ENCODE assay signal across 10 cellular contexts in the genomic region with DNA sequence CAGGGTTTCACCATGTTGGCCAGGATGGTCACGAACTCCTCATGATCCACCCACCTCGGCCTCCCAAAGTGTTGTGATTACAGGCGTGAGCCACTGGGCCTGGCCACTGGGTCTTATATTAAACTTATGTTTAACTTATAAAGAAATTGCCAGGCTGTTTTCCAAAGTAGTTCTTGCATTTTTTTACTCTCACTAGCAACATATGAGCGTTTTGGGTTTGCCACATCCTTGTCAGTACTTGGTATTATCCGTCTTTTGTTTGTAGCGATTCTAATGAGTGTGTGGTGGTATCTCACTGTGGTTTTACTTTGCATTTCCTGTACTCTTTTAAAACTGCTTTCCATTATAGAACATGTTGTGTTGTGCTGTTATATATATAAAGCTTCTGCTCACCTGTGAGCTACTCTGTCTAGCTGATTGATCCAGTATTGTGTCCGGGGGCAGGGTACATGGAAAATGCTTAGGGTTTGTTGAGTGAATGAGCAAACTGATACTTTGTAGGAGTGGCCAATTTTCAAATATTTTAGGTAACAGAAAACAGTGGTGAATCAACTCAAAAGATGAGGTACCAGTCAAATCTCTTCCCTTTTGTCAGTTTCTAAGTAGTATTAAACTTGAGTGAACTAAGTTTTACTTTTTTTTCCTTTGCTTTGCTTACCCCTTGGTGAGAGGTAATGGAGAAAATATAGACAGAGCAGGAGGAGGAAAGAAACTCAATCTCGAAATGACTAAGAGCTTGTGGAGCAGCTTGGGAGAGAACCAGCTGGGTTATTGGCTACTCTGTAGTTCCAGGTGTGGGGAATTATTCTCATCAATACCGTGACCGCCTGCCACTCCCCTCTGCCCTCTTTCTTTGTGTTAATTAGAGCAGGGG.
DNase-seq lines count a peak whose midpoint lies in the region; ATAC-seq and TF ChIP-seq lines count a peak whose summit lies in the region.
"Had no signal": no experiment of that assay in that cellular context is flagged by ENCODE, and none has a peak within 500 bp of the region (broad histone marks: within the 10 kb centered on the region; RNA-seq: fewer than 3 reads in every experiment).

No MANE protein-coding gene starts in this region.

- H3K4me1 Mint-ChIP-seq in activated T-helper 2 cell treated with anti-CD3 and anti-CD28 coated beads, Interferon-gamma antibody, Interleukin-2, Interleukin-4, amounts not matched to agents 10 μg/mL and 5 μg/mL and 100 μg/mL, durations not matched to agents 14 hours and 24 hours and 36 hours (ENCODE audit: low read depth), result peaks cover 55% of the 10 kb centered on the region
- peaks cover 46% of the 10 kb centered on the region for H3K4me1 Mint-ChIP-seq in stimulated activated memory B cell treated with anti-CD40 and anti-IgM and Interleukin-4, amounts not matched to agents 10 μg/mL and 1 μg/mL and 100 μg/mL, for 72 hours

- in situ Hi-C loops in KBM-7 (cut with MboI; ENCODE audit: low pct_unique_long_range_greater_than_20kb, low sequenced_read_pairs), result no loop called here

- peak overlapping the region; percentile 34 for H3K4me3 Mint-ChIP-seq in activated T-helper 2 cell treated with anti-CD3 and anti-CD28 coated beads, Interferon-gamma antibody, Interleukin-2, Interleukin-4, amounts not matched to agents 10 μg/mL and 5 μg/mL and 100 μg/mL, durations not matched to agents 14 hours and 24 hours and 36 hours (ENCODE audit: low read depth)
- peak overlapping the region; percentile 18 for H3K4me3 Mint-ChIP-seq in stimulated activated memory B cell treated with anti-CD40 and anti-IgM and Interleukin-4, amounts not matched to agents 10 μg/mL and 1 μg/mL and 100 μg/mL, for 72 hours
- H3K4me3 Mint-ChIP-seq: nephron progenitor cell had no signal

- no peaks in the 10 kb centered on the region for H3K27me3 ChIP-seq in PC-9 (ENCODE audit: insufficient read depth, low read depth)

- no peak for TF ChIP-seq CTCF in PC-9 (conservative IDR thresholded peaks at IDR 0.05)

- H3K27ac ChIP-seq in PC-9, result no peak overlapping the region

- no peaks in the 10 kb centered on the region for H4K20me1 ChIP-seq in PC-9 (ENCODE audit: insufficient read depth)

- H3K4me3 ChIP-seq in PC-9, result no peak overlapping the region

- POLR2A ChIA-PET in PC-9 (lab: Charles Lee; ENCODE audit: unreplicated experiment), result no interaction called here

- BruUV-seq in PC-9 (replicated peaks; lab: Mats Ljungman, UMichigan), result no TSS peak

- no peaks in the 10 kb centered on the region for H3K79me2 ChIP-seq in PC-9 (ENCODE audit: low read depth)

- H3K9me2 ChIP-seq in PC-9 (ENCODE audit: insufficient read depth), result no peaks in the 10 kb centered on the region
- H3K9me2 ChIP-seq: SK-N-SH had no signal

- intact Hi-C loops in activated T-helper 2 cell treated with anti-CD3 and anti-CD28 coated beads, Interferon-gamma antibody, Interleukin-2, Interleukin-4, amounts not matched to agents 10 μg/mL and 5 μg/mL and 100 μg/mL, durations not matched to agents 14 hours and 24 hours and 36 hours (cut with micrococcal nuclease), result loop anchor here (1.0 to 2.0 kb wide), 4 partner anchors 12 to 63 kb away; no protein-coding TSS in a partner anchor
- intact Hi-C loops in PC-9 (cut with micrococcal nuclease; ENCODE audit: unreplicated experiment), result no loop called here

- no peaks in the 10 kb centered on the region for H3F3A ChIP-seq in PC-9 (ENCODE audit: insufficient read depth, low read depth)

- no peaks in the 10 kb centered on the region for H3K9me3 ChIP-seq in PC-9 (ENCODE audit: insufficient read depth, low read depth)
- H3K9me3 ChIP-seq: SK-N-SH had no signal

- H3K4me2 ChIP-seq in PC-9, result no peak overlapping the region
- H3K4me2 ChIP-seq: SK-N-SH had no signal

- H2AFZ ChIP-seq in PC-9, result no peak overlapping the region

- ATAC-seq in activated CD4-positive, CD25-positive, alpha-beta regulatory T cell treated with anti-CD3 and anti-CD28 coated beads, Interleukin-2, amount 50 U/mL, for 24 hours, result peak; percentile 83 to 88
- peak; percentile 50 for ATAC-seq in HG03280 (IDR thresholded peaks at IDR 0.05; ENCODE audit: unreplicated experiment)
- peak; percentile 64 for ATAC-seq in stimulated activated memory B cell treated with anti-CD40 and anti-IgM and Interleukin-4, amounts not matched to agents 10 μg/mL and 1 μg/mL and 100 μg/mL, for 72 hours

- CTCF ChIA-PET in PC-9 (lab: Charles Lee), result no interaction called here

- H3K27ac Mint-ChIP-seq in activated T-helper 2 cell treated with anti-CD3 and anti-CD28 coated beads, Interferon-gamma antibody, Interleukin-2, Interleukin-4, amounts not matched to agents 10 μg/mL and 5 μg/mL and 100 μg/mL, durations not matched to agents 14 hours and 24 hours and 36 hours, result peak overlapping the region; percentile 87
- H3K27ac Mint-ChIP-seq in stimulated activated memory B cell treated with anti-CD40 and anti-IgM and Interleukin-4, amounts not matched to agents 10 μg/mL and 1 μg/mL and 100 μg/mL, for 72 hours, result peak overlapping the region; percentile 68
- H3K27ac Mint-ChIP-seq: nephron progenitor cell had no signal

- H3K4me1 ChIP-seq in PC-9 (replicated peaks; ENCODE audit: insufficient read depth), result no peaks in the 10 kb centered on the region

- H3K9me3 Mint-ChIP-seq in activated T-helper 2 cell treated with anti-CD3 and anti-CD28 coated beads, Interferon-gamma antibody, Interleukin-2, Interleukin-4, amounts not matched to agents 10 μg/mL and 5 μg/mL and 100 μg/mL, durations not matched to agents 14 hours and 24 hours and 36 hours, result peaks cover 9% of the 10 kb centered on the region
- peaks cover 5% of the 10 kb centered on the region for H3K9me3 Mint-ChIP-seq in stimulated activated memory B cell treated with anti-CD40 and anti-IgM and Interleukin-4, amounts not matched to agents 10 μg/mL and 1 μg/mL and 100 μg/mL, for 72 hours

- H3K36me3 ChIP-seq in PC-9 (ENCODE audit: low read depth), result no peaks in the 10 kb centered on the region

- H3K36me3 Mint-ChIP-seq in activated T-helper 2 cell treated with anti-CD3 and anti-CD28 coated beads, Interferon-gamma antibody, Interleukin-2, Interleukin-4, amounts not matched to agents 10 μg/mL and 5 μg/mL and 100 μg/mL, durations not matched to agents 14 hours and 24 hours and 36 hours (ENCODE audit: low read depth), result peaks cover 14% of the 10 kb centered on the region
- peaks cover 17% of the 10 kb centered on the region for H3K36me3 Mint-ChIP-seq in stimulated activated memory B cell treated with anti-CD40 and anti-IgM and Interleukin-4, amounts not matched to agents 10 μg/mL and 1 μg/mL and 100 μg/mL, for 72 hours

- H3K27me3 Mint-ChIP-seq in activated T-helper 2 cell treated with anti-CD3 and anti-CD28 coated beads, Interferon-gamma antibody, Interleukin-2, Interleukin-4, amounts not matched to agents 10 μg/mL and 5 μg/mL and 100 μg/mL, durations not matched to agents 14 hours and 24 hours and 36 hours (ENCODE audit: low read depth), result no peaks in the 10 kb centered on the region
- H3K27me3 Mint-ChIP-seq in stimulated activated memory B cell treated with anti-CD40 and anti-IgM and Interleukin-4, amounts not matched to agents 10 μg/mL and 1 μg/mL and 100 μg/mL, for 72 hours, result no peaks in the 10 kb centered on the region

- no peak for DNase-seq in activated CD4-positive, CD25-positive, alpha-beta regulatory T cell (lab: John Stamatoyannopoulos, UW)
- DNase-seq in activated T-helper 2 cell treated with anti-CD3 and anti-CD28 coated beads, Interferon-gamma antibody, Interleukin-2, Interleukin-4, amounts not matched to agents 10 μg/mL and 5 μg/mL and 100 μg/mL, durations not matched to agents 14 hours and 24 hours and 36 hours (ENCODE audit: low spot score), result no peak
- DNase-seq in KBM-7 (no peak), NCI-H2227 (lab: John Stamatoyannopoulos, UW; ENCODE audit: unreplicated experiment) (no peak), PC-9 (no peak)
- DNase-seq: nephron progenitor cell, SK-N-SH had no signal
